ENCODE assay signal across 2 cellular contexts in genomic region chr11:69495441-69496201, GRCh38.
TF ChIP-seq lines count a peak whose summit lies in the region.

No MANE protein-coding gene starts in this region.

TF ChIP-seq in GM23338, 12 proteins besides CTCF, POLR2A, EP300 and RAD21:
- no peak for TF ChIP-seq STAT1 (IDR thresholded peaks at IDR 0.05; ENCODE audit: unreplicated experiment)

TF ChIP-seq in H1, 55 proteins besides CTCF, POLR2A, EP300 and RAD21:
- no peak for TF ChIP-seq CTBP2 (IDR thresholded peaks at IDR 0.05; ENCODE audit: borderline replicate concordance, insufficient read depth, insufficient read length, low read length)
- no peak for TF ChIP-seq MAFK (IDR thresholded peaks at IDR 0.05; ENCODE audit: low read depth, low read length)
- TF ChIP-seq JUND (IDR thresholded peaks at IDR 0.05; ENCODE audit: low read length) = no peak
- TF ChIP-seq CREB1 (IDR thresholded peaks at IDR 0.05) = no peak
- TF ChIP-seq RBBP5 (IDR thresholded peaks at IDR 0.05; ENCODE audit: borderline replicate concordance, low read depth, low read length) = no peak
- TF ChIP-seq POLR2AphosphoS5 (IDR thresholded peaks at IDR 0.05; ENCODE audit: low read depth, low read length) = no peak
- TF ChIP-seq KDM1A (IDR thresholded peaks at IDR 0.05; ENCODE audit: borderline replicate concordance, low read length) = no peak
- no peak for TF ChIP-seq RXRA (IDR thresholded peaks at IDR 0.05; ENCODE audit: insufficient read depth, low read depth, low read length)
- no peak for TF ChIP-seq GTF2F1 (IDR thresholded peaks at IDR 0.05; ENCODE audit: borderline replicate concordance, low read depth, low read length)
- TF ChIP-seq SIX5 (IDR thresholded peaks at IDR 0.05; ENCODE audit: low read depth, low read length) = no peak
- no peak for TF ChIP-seq BRCA1 (IDR thresholded peaks at IDR 0.05; ENCODE audit: low read depth, low read length)
- TF ChIP-seq E2F6 (IDR thresholded peaks at IDR 0.05) = no peak
